In the genomic region with DNA sequence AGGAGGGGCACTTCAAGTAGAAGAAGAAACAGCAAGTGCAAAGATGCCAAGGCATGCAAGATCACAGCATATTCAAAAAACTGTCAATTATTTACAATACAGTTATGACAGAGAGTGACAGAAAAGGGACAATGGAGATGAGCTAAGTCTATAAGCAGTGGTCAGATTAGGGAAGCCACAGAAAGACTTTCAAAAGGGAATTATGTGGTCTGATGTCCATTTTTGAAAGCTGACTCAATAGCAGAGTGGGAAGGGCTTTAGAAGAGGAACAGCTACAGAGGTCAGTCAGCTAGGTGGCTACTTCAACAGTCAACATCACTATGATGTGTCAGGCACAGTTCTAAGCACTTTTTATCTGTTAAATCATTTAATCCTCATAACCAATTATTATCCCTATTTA, we compare ENCODE assay signal across 8 cellular contexts. TPM values are rescaled to one million over a fixed set of nuclear protein-coding genes. Genes with fewer than 3 reads are reported as not detected.
DNase-seq lines count a peak whose midpoint lies in the region; ATAC-seq and TF ChIP-seq lines count a peak whose summit lies in the region.

No MANE protein-coding gene starts in this region.

- CTCF ChIA-PET in CD4-positive, alpha-beta memory T cell (lab: Charles Lee; ENCODE audit: partially characterized antibody): interaction anchor here (1.1 to 3.8 kb wide), 7 partner anchors 18 to 208 kb away, joined by 3 to 31 read pairs (median 5); no protein-coding TSS in a partner anchor
- CTCF ChIA-PET in activated CD4-positive, alpha-beta T cell treated with anti-CD3 and anti-CD28 coated beads, Interleukin-2, amount 10 ng/mL, durations not matched to agents 7 days and 5 days (lab: Charles Lee): interaction anchor here (0.9 to 2.0 kb wide), 5 partner anchors 9 to 204 kb away, joined by 3 to 11 read pairs (median 4); no protein-coding TSS in a partner anchor

- peaks cover 12 to 14% of the 10 kb centered on the region in 2 donors for H3K36me3 Mint-ChIP-seq in CD4-positive, alpha-beta memory T cell
- H3K36me3 Mint-ChIP-seq in activated CD4-positive, alpha-beta T cell treated with anti-CD3 and anti-CD28 coated beads, Interleukin-2, amount 10 ng/mL, durations not matched to agents 7 days and 5 days (ENCODE audit: low read depth): peaks cover 28% of the 10 kb centered on the region

- H3K27ac ChIP-seq in CD4-positive, alpha-beta memory T cell (ENCODE audit: low read depth, low read length): no peak overlapping the region

- H3K27me3 ChIP-seq in CD4-positive, alpha-beta memory T cell (ENCODE audit: insufficient read depth, low read length): no peaks in the 10 kb centered on the region

- POLR2A ChIA-PET in CD4-positive, alpha-beta memory T cell (lab: Charles Lee; ENCODE audit: partially characterized antibody): interaction anchor here (0.8 to 1.2 kb wide), 3 partner anchors 22 to 46 kb away, joined by 3 to 4 read pairs (median 3); no protein-coding TSS in a partner anchor
- POLR2A ChIA-PET in activated CD4-positive, alpha-beta T cell treated with anti-CD3 and anti-CD28 coated beads, Interleukin-2, amount 10 ng/mL, durations not matched to agents 7 days and 5 days (lab: Charles Lee): no interaction called here

- H3K9me3 Mint-ChIP-seq in CD4-positive, alpha-beta memory T cell: no peaks in the 10 kb centered on the region
- H3K9me3 Mint-ChIP-seq in activated CD4-positive, alpha-beta T cell treated with anti-CD3 and anti-CD28 coated beads, Interleukin-2, amount 10 ng/mL, durations not matched to agents 7 days and 5 days: no peaks in the 10 kb centered on the region

- H3K4me1 ChIP-seq in CD4-positive, alpha-beta memory T cell (ENCODE audit: insufficient read depth, low read length): peaks cover 28% of the 10 kb centered on the region

- H3K36me3 ChIP-seq in CD4-positive, alpha-beta memory T cell (ENCODE audit: insufficient read depth, low read length): no peaks in the 10 kb centered on the region

- no peak overlapping the region for H3K4me3 ChIP-seq in CD4-positive, alpha-beta memory T cell (ENCODE audit: low read length in 2 of 2)
- H3K4me3 ChIP-seq in choroid plexus epithelial cell (ENCODE audit: low read depth, low read length): no peak overlapping the region

- peak overlapping the region in 1 of 8 donors; percentile 11 for H3K4me3 Mint-ChIP-seq in CD4-positive, alpha-beta memory T cell
- no peak overlapping the region for H3K4me3 Mint-ChIP-seq in activated CD4-positive, alpha-beta T cell treated with anti-CD3 and anti-CD28 coated beads, Interleukin-2, amount 10 ng/mL, durations not matched to agents 7 days and 5 days

- intact Hi-C loops in CD4-positive, alpha-beta memory T cell (cut with micrococcal nuclease): no loop called here

- DNase-seq in CD4-positive, alpha-beta memory T cell: no peak
- DNase-seq in choroid plexus epithelial cell (ENCODE audit: low read depth): peak; percentile 79
- DNase-seq in stimulated activated CD4-positive, alpha-beta T cell treated with anti-CD3 and anti-CD28 coated beads, Interleukin-15, amount 100 ng/mL, for 24 hours: no peak
- DNase-seq in NCI-H2227 treated with DMSO at 0.1 percent for 48 hours (lab: John Stamatoyannopoulos, UW): no peak
- DNase-seq in activated CD4-positive, alpha-beta T cell treated with anti-CD3 and anti-CD28 coated beads, Interleukin-2, amount 10 ng/mL, durations not matched to agents 7 days and 5 days: no peak
- DNase-seq in activated CD8-positive, alpha-beta memory T cell treated with anti-CD3 and anti-CD28 coated beads, Interleukin-2, amount 50 U/mL, for 4 hours: no peak

- ATAC-seq in GM19438 (IDR thresholded peaks at IDR 0.05; ENCODE audit: low read depth, unreplicated experiment) (peak; percentile 77), HG03457 (IDR thresholded peaks at IDR 0.05; ENCODE audit: unreplicated experiment) (peak; percentile 68)

- H3K27me3 Mint-ChIP-seq in CD4-positive, alpha-beta memory T cell: no peaks in the 10 kb centered on the region
- H3K27me3 Mint-ChIP-seq in activated CD4-positive, alpha-beta T cell treated with anti-CD3 and anti-CD28 coated beads, Interleukin-2, amount 10 ng/mL, durations not matched to agents 7 days and 5 days: no peaks in the 10 kb centered on the region

- peak overlapping the region in 5 of 7 donors; percentile 15 to 74 (median 45) for H3K27ac Mint-ChIP-seq in CD4-positive, alpha-beta memory T cell
- H3K27ac Mint-ChIP-seq in activated CD4-positive, alpha-beta T cell treated with anti-CD3 and anti-CD28 coated beads, Interleukin-2, amount 10 ng/mL, durations not matched to agents 7 days and 5 days: no peak overlapping the region

- H3K4me1 Mint-ChIP-seq in CD4-positive, alpha-beta memory T cell: peaks cover 23 to 36% (median 28%) of the 10 kb centered on the region in 4 donors
- H3K4me1 Mint-ChIP-seq in activated CD4-positive, alpha-beta T cell treated with anti-CD3 and anti-CD28 coated beads, Interleukin-2, amount 10 ng/mL, durations not matched to agents 7 days and 5 days: peaks cover 40% of the 10 kb centered on the region

- no peaks in the 10 kb centered on the region for H3K9me3 ChIP-seq in CD4-positive, alpha-beta memory T cell (ENCODE audit: control insufficient read depth in 1 of 2, low read length in 2 of 2)

- no peak for TF ChIP-seq CTCF in choroid plexus epithelial cell (conservative IDR thresholded peaks at IDR 0.05; ENCODE audit: low read depth, low read length)

RNA-seq across cellular contexts. Expression of gene SPOCK2, which starts 45.2 kb away (rescaled TPM):
- 100 to 1,000 TPM; 552 to 556 TPM for total RNA-seq in CD4-positive, alpha-beta memory T cell
- 100 to 1,000 TPM; 174 to 260 TPM for polyA plus RNA-seq in CD4-positive, alpha-beta memory T cell
- 100 to 1,000 TPM; 423 to 424 TPM for total RNA-seq in activated CD4-positive, alpha-beta T cell treated with anti-CD3 and anti-CD28 coated beads, Interleukin-2, amount 10 ng/mL, durations not matched to agents 7 days and 5 days
